In the genomic region with DNA sequence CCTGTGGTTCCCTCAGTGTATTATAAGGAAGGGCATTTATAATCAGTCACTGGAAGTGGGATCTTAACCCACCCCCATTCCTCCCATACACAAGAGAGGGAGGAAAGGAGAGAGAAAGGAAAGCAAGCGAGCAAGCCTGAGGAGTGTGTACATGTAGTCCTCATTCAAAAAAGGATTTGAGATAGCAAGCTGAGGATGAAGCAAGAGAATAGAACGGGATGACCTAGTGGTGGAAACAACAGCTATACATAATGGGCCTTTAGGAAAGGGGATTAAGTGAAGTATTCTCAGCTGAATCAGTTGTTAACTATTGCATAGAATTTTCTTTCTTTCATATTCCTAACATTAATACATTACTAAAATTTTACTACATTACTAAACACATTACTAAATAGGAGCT, we compare ENCODE assay signal across 20 cellular contexts.
DNase-seq lines count a peak whose midpoint lies in the region; ATAC-seq and TF ChIP-seq lines count a peak whose summit lies in the region.
"Had no signal": no experiment of that assay in that cellular context is flagged by ENCODE, and none has a peak within 500 bp of the region (broad histone marks: within the 10 kb centered on the region; RNA-seq: fewer than 3 reads in every experiment).

No MANE protein-coding gene starts in this region.

- DNase-seq in HAP-1 (ENCODE audit: low spot score in 2 of 2) (peak; percentile 36 to 80), amniotic epithelial cell (ENCODE audit: low read depth) (peak; percentile 78), neuronal stem cell (ENCODE audit: low spot score) (no peak), GDM1 (lab: John Stamatoyannopoulos, UW) (no peak), cortex of kidney (lab: John Stamatoyannopoulos, UW) (no peak), T-cell (no peak)
- DNase-seq: 8988T; ACHN; BE2C; C1 segment of cervical spinal cord; CD4-positive, alpha-beta memory T cell; CD4-positive, CD25-positive, alpha-beta regulatory T cell; CD8-positive, alpha-beta memory T cell; COR-L47; DMS79 treated with DMSO at 0.1 percent for 48 hours had no signal

- no peak overlapping the region for H4K8ac ChIP-seq in neuronal stem cell (ENCODE audit: low read depth, low read length)

- H3K9me3 Mint-ChIP-seq in nephron (peaks cover 6% of the 10 kb centered on the region), T-cell (peaks cover 0 to 11% (median 9%) of the 10 kb centered on the region in 3 donors)

- H3K79me1 ChIP-seq in neuronal stem cell (ENCODE audit: low read depth, low read length): no peaks in the 10 kb centered on the region

- H3K9me3 ChIP-seq in HAP-1: no peaks in the 10 kb centered on the region
- H3K9me3 ChIP-seq in neuronal stem cell (replicated peaks in 1 of 2; ENCODE audit: control insufficient read depth in 2 of 2, insufficient read depth in 1 of 2, low read depth in 1 of 2, low read length in 2 of 2): peaks cover 0 to 3% of the 10 kb centered on the region in 2 donors
- H3K9me3 ChIP-seq: BE2C had no signal

- no peak overlapping the region for H3K4me2 ChIP-seq in neuronal stem cell (ENCODE audit: insufficient read depth, low read length, poor library complexity, severe bottlenecking)
- H3K4me2 ChIP-seq: BLaER1 had no signal

- POLR2A ChIA-PET in T-cell (lab: Charles Lee): no interaction called here

- no peak overlapping the region for H3K27ac ChIP-seq in neuronal stem cell (replicated peaks; ENCODE audit: low read length)
- H3K27ac ChIP-seq: BLaER1 had no signal

- H3K27me3 ChIP-seq in HAP-1 (ENCODE audit: low read depth) (no peaks in the 10 kb centered on the region), neuronal stem cell (ENCODE audit: control insufficient read depth in 3 of 3, insufficient read depth in 3 of 3, low read depth in 1 of 3, low read length in 3 of 3) (no peaks in the 10 kb centered on the region)
- H3K27me3 ChIP-seq: BE2C, BLaER1 had no signal

- H3K4ac ChIP-seq in neuronal stem cell (ENCODE audit: low read length): no peak overlapping the region

- H3K4me3 ChIP-seq in HAP-1 (no peak overlapping the region), neuronal stem cell (ENCODE audit: low read length in 2 of 2) (no peak overlapping the region)
- H3K4me3 ChIP-seq: BLaER1, GM12878 had no signal

- TF ChIP-seq CTCF in nephron (IDR thresholded peaks at IDR 0.05; ENCODE audit: unreplicated experiment in 3 of 3): no peak

- no peak overlapping the region for H2AK5ac ChIP-seq in neuronal stem cell (ENCODE audit: low read depth, low read length)

- no peak overlapping the region for H3K23ac ChIP-seq in neuronal stem cell (ENCODE audit: low read depth, low read length, poor library complexity)

- no peak for ATAC-seq in GM21619 (IDR thresholded peaks at IDR 0.05; ENCODE audit: unreplicated experiment)
- ATAC-seq in T-cell (replicated peaks in 1 of 4): no peak
- ATAC-seq: GM12878 had no signal

- H2AFZ ChIP-seq in neuronal stem cell (ENCODE audit: low read length): peak overlapping the region; percentile 4

- H2BK12ac ChIP-seq in neuronal stem cell (ENCODE audit: low read length): no peak overlapping the region

- H2BK5ac ChIP-seq in neuronal stem cell (ENCODE audit: low read length): no peak overlapping the region

- H3K4me1 Mint-ChIP-seq in nephron (peaks cover 31% of the 10 kb centered on the region), T-cell (peaks cover 3 to 6% (median 5%) of the 10 kb centered on the region in 3 donors)
- H3K4me1 Mint-ChIP-seq: CD14-positive monocyte; CD4-positive, alpha-beta memory T cell; CD8-positive, alpha-beta memory T cell had no signal

- no peak overlapping the region for H2BK120ac ChIP-seq in neuronal stem cell (ENCODE audit: low read depth, low read length)

- H3K4me1 ChIP-seq in HAP-1 (peaks cover 24% of the 10 kb centered on the region), neuronal stem cell (ENCODE audit: control insufficient read depth in 2 of 2, insufficient read depth in 1 of 2, low read depth in 1 of 2, low read length in 2 of 2) (peaks cover 6 to 14% of the 10 kb centered on the region in 2 donors)

- no peak overlapping the region for H3K14ac ChIP-seq in neuronal stem cell (ENCODE audit: low read length)

- no peak overlapping the region for H2BK15ac ChIP-seq in neuronal stem cell (ENCODE audit: low read length)

- WGBS in neuronal stem cell (ENCODE audit: extremely low coverage in 2 of 2, insufficient read length in 2 of 2, insufficient replicate concordance in 1 of 2), 2 donors: no CpG with 5 or more reads among the region's 2 CpGs

- H3K36me3 ChIP-seq in HAP-1 (replicated peaks) (no peaks in the 10 kb centered on the region), neuronal stem cell (replicated peaks in 1 of 2; ENCODE audit: control insufficient read depth in 2 of 2, insufficient read depth in 2 of 2, low read length in 2 of 2) (no peaks in the 10 kb centered on the region)
- H3K36me3 ChIP-seq: BE2C, BLaER1 had no signal

- H3K4me3 Mint-ChIP-seq in nephron (no peak overlapping the region), T-cell (no peak overlapping the region)
- H3K4me3 Mint-ChIP-seq: CD14-positive monocyte; CD4-positive, alpha-beta memory T cell; CD4-positive, CD25-positive, alpha-beta regulatory T cell; CD8-positive, alpha-beta memory T cell had no signal

- no peak overlapping the region for H3K9ac ChIP-seq in neuronal stem cell (ENCODE audit: low read depth, low read length, poor library complexity)
- H3K9ac ChIP-seq: BLaER1 had no signal

- H3K36me3 Mint-ChIP-seq in nephron (ENCODE audit: low read depth): peaks cover 6% of the 10 kb centered on the region
- peaks cover 2% of the 10 kb centered on the region for H3K36me3 Mint-ChIP-seq in T-cell
- H3K36me3 Mint-ChIP-seq: CD14-positive monocyte; CD4-positive, alpha-beta memory T cell; CD4-positive, CD25-positive, alpha-beta regulatory T cell; CD8-positive, alpha-beta memory T cell had no signal

- H3K27ac Mint-ChIP-seq in nephron: peak overlapping the region in 2 of 3 experiments; percentile 37 to 95
- H3K27ac Mint-ChIP-seq in T-cell: no peak overlapping the region
- H3K27ac Mint-ChIP-seq: CD14-positive monocyte; CD4-positive, alpha-beta memory T cell; CD4-positive, CD25-positive, alpha-beta regulatory T cell; CD8-positive, alpha-beta memory T cell had no signal

- H3K27me3 Mint-ChIP-seq in nephron (ENCODE audit: low read depth) (no peaks in the 10 kb centered on the region), T-cell (no peaks in the 10 kb centered on the region)
- H3K27me3 Mint-ChIP-seq: CD4-positive, alpha-beta memory T cell; CD4-positive, CD25-positive, alpha-beta regulatory T cell; CD8-positive, alpha-beta memory T cell had no signal

- in situ Hi-C loops in HAP-1 (cut with MboI; ENCODE audit: low sequenced_read_pairs): no loop called here

- H3K18ac ChIP-seq in neuronal stem cell (ENCODE audit: low read length): no peak overlapping the region

- no peak overlapping the region for H4K91ac ChIP-seq in neuronal stem cell (ENCODE audit: low read depth, low read length, poor library complexity)

- CTCF ChIA-PET in T-cell (lab: Charles Lee): interaction anchor here in 1 of 2 donors (0.7 kb wide), 1 partner anchor 9 kb away, joined by 3 read pairs; no protein-coding TSS in a partner anchor

Comparison
In these comparisons a context has a peak if more than half of its experiments do, and no peak if none do; other contexts are left out.
1. DNase-seq: peak in HAP-1 (2 of 2) and amniotic epithelial cell (single experiment); none in neuronal stem cell (single experiment), GDM1 (single experiment), cortex of kidney (single experiment) and T-cell (0 of 34).
2. H3K27ac Mint-ChIP-seq: peak in nephron (2 of 3); none in T-cell (0 of 2).